Comparison of ENCODE assay signal across 20 cellular contexts in the genomic region with DNA sequence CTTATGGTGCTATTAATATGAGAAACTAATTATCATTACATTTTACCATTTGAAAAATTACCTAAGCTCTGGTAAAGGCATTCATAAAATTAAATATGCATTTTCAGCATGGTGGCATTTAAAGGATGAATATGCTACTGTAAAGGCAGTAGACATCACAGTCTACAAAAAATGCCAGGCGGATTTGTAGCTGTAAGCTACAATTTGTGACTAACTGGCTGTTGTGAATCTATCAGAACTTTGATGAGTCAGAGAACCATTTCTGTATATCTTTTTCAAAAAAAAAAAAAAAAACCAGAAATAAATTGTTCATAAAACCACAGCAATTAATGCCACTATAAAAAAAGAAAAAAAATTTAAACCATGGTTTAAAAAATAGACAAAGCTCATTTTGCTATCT.
"Had no signal": no experiment of that assay in that cellular context is flagged by ENCODE, and none has a peak within 500 bp of the region (broad histone marks: within the 10 kb centered on the region; RNA-seq: fewer than 3 reads in every experiment).

No MANE protein-coding gene starts in this region.

- H3K4me1 ChIP-seq: adrenal gland, spleen, vagina had no signal

- H3K4me3 ChIP-seq: adrenal gland, sigmoid colon, spleen, thoracic aorta, vagina had no signal

- H3K9me3 ChIP-seq: adrenal gland, sigmoid colon, spleen, thoracic aorta, vagina had no signal

- DNase-seq: activated CD4-positive, alpha-beta T cell treated with anti-CD3 and anti-CD28 coated beads, Interleukin-2, amount 50 U/mL, for 4 hours; activated CD8-positive, alpha-beta memory T cell treated with anti-CD3 and anti-CD28 coated beads for 24 hours; activated CD8-positive, alpha-beta memory T cell treated with anti-CD3 and anti-CD28 coated beads, Interleukin-2, amount 50 U/mL, for 4 hours; activated naive CD4-positive, alpha-beta T cell; activated T-cell treated with anti-CD3 and anti-CD28 coated beads, Interleukin-2, amount 50 U/mL, for 24 hours; adrenal gland; cerebellar nuclear complex; cortex of kidney; endodermal cell; naive thymus-derived CD4-positive, alpha-beta T cell; retina; sigmoid colon; spleen; stimulated activated CD4-positive, alpha-beta T cell treated with anti-CD3 and anti-CD28 coated beads, Interleukin-4, amount 100 ng/mL, for 1 hour; stimulated activated naive CD4-positive, alpha-beta T cell; T-cell had no signal

- H3K27ac ChIP-seq: adrenal gland, sigmoid colon, spleen, thoracic aorta, vagina had no signal

- H3K27me3 ChIP-seq: adrenal gland, sigmoid colon, spleen, vagina had no signal

- ATAC-seq: activated T-helper 17 cell treated with anti-CD3 and anti-CD28 coated beads, Interleukin-2, amount 50 U/mL, for 72 hours; left lobe of liver; naive thymus-derived CD4-positive, alpha-beta T cell; T-cell had no signal
